Comparison of ENCODE assay signal across 20 cellular contexts in genomic region chr6:14951704-14952103, GRCh38.
DNase-seq lines count a peak whose midpoint lies in the region; ATAC-seq and TF ChIP-seq lines count a peak whose summit lies in the region.
"Had no signal": no experiment of that assay in that cellular context is flagged by ENCODE, and none has a peak within 500 bp of the region (broad histone marks: within the 10 kb centered on the region; RNA-seq: fewer than 3 reads in every experiment).

No MANE protein-coding gene starts in this region.

- no peak for TF ChIP-seq CTCF in testis (IDR thresholded peaks at IDR 0.05)

- no peak overlapping the region for H3K4me2 ChIP-seq in mesendoderm (ENCODE audit: low read length)
- H3K4me2 ChIP-seq: A549, KMS-11, SK-N-SH had no signal

- H3K4ac ChIP-seq in mesendoderm (ENCODE audit: low read depth, low read length), result no peak overlapping the region

- no peak overlapping the region for H2AK5ac ChIP-seq in mesendoderm (ENCODE audit: low read length)

- H3K9me3 ChIP-seq in testis, result no peaks in the 10 kb centered on the region
- H3K9me3 ChIP-seq: SK-N-SH had no signal

- H4K5ac ChIP-seq in mesendoderm (ENCODE audit: low read length), result no peak overlapping the region

- H2BK15ac ChIP-seq in mesendoderm (replicated peaks; ENCODE audit: low read depth), result no peak overlapping the region

- H3K36me3 ChIP-seq in mesendoderm (ENCODE audit: control insufficient read depth, insufficient read depth, low read length) (no peaks in the 10 kb centered on the region), testis (ENCODE audit: low read depth, missing control alignments) (no peaks in the 10 kb centered on the region)

- no peak overlapping the region for H3K56ac ChIP-seq in mesendoderm (ENCODE audit: low read length)

- H3K27me3 ChIP-seq in mesendoderm (ENCODE audit: insufficient read depth, low read length, poor library complexity), result no peaks in the 10 kb centered on the region
- no peaks in the 10 kb centered on the region for H3K27me3 ChIP-seq in testis

- no peak overlapping the region for H3K9ac ChIP-seq in mesendoderm (ENCODE audit: low read length)
- H3K9ac ChIP-seq: KMS-11, SK-N-SH had no signal

- DNase-seq in AG08395 (ENCODE audit: low spot score) (peak; percentile 24), EH (ENCODE audit: low read depth) (peak; percentile 33), NCI-H82 treated with DMSO at 0.1 percent for 48 hours (lab: John Stamatoyannopoulos, UW; ENCODE audit: unreplicated experiment) (peak; percentile 45), mesendoderm (peak; percentile 44), T-helper 9 cell (no peak), testis (no peak), Ammon's horn (ENCODE audit: low spot score) (no peak)
- DNase-seq: AML-193; NCI-H1417 treated with DMSO at 0.1 percent for 48 hours; NCI-H187 treated with DMSO at 0.1 percent for 48 hours; NCI-H2227 treated with DMSO at 0.1 percent for 48 hours; NCI-H524; NK-92 treated with Interleukin-12 subunit alpha and Interleukin-12 subunit beta, amount 100 ng/mL, for 24 hours; SHP77; SK-N-SH; T-cell had no signal

- no peak overlapping the region for H3K4me3 ChIP-seq in mesendoderm (ENCODE audit: low read length)
- no peak overlapping the region for H3K4me3 ChIP-seq in testis
- H3K4me3 ChIP-seq: A549 had no signal

- H2BK120ac ChIP-seq in mesendoderm (ENCODE audit: low read depth, low read length), result no peak overlapping the region

- H3K4me1 ChIP-seq in mesendoderm (ENCODE audit: control insufficient read depth, low read depth, low read length) (no peaks in the 10 kb centered on the region), testis (no peaks in the 10 kb centered on the region)
- H3K4me1 ChIP-seq: A549 had no signal

- H2BK5ac ChIP-seq in mesendoderm (ENCODE audit: low read length), result no peak overlapping the region

- no peak for TF ChIP-seq POLR2A in testis (IDR thresholded peaks at IDR 0.05)

- WGBS in mesendoderm (ENCODE audit: extremely low coverage, insufficient coverage, low lambda C conversion rate), result no CpG with 5 or more reads among the region's 1 CpG
- WGBS in testis, 2 donors, result 64 to 86% methylated on average over 1 of the region's 1 CpG

- H3K27ac ChIP-seq in mesendoderm (ENCODE audit: low read depth, low read length) (no peak overlapping the region), testis (no peak overlapping the region)
- H3K27ac ChIP-seq: A549, KMS-11 had no signal

- H3K23ac ChIP-seq in mesendoderm (ENCODE audit: low read length), result no peak overlapping the region

- H3K79me1 ChIP-seq in mesendoderm (ENCODE audit: low read length), result no peaks in the 10 kb centered on the region

- H3K79me2 ChIP-seq in mesendoderm (ENCODE audit: control insufficient read depth, insufficient read depth, low read length), result no peaks in the 10 kb centered on the region

- ATAC-seq in GM21737 (IDR thresholded peaks at IDR 0.05; ENCODE audit: unreplicated experiment), result no peak
- ATAC-seq: A549, HepG2, T-cell had no signal

- intact Hi-C loops in testis (cut with DNase I; ENCODE audit: low total_unique reads), result no loop called here

- no peak overlapping the region for H4K8ac ChIP-seq in mesendoderm (ENCODE audit: low read depth, low read length)

- H3K18ac ChIP-seq in mesendoderm (ENCODE audit: low read length), result no peak overlapping the region

Comparison
In these comparisons a context has a peak if more than half of its experiments do, and no peak if none do; other contexts are left out.
1. DNase-seq: peak in AG08395 (single experiment), EH (single experiment), NCI-H82 treated with DMSO at 0.1 percent for 48 hours (single experiment) and mesendoderm (single experiment); none in T-helper 9 cell (single experiment), testis (single experiment) and Ammon's horn (single experiment).